ENCODE assay signal across 1 cellular context in the genomic region with DNA sequence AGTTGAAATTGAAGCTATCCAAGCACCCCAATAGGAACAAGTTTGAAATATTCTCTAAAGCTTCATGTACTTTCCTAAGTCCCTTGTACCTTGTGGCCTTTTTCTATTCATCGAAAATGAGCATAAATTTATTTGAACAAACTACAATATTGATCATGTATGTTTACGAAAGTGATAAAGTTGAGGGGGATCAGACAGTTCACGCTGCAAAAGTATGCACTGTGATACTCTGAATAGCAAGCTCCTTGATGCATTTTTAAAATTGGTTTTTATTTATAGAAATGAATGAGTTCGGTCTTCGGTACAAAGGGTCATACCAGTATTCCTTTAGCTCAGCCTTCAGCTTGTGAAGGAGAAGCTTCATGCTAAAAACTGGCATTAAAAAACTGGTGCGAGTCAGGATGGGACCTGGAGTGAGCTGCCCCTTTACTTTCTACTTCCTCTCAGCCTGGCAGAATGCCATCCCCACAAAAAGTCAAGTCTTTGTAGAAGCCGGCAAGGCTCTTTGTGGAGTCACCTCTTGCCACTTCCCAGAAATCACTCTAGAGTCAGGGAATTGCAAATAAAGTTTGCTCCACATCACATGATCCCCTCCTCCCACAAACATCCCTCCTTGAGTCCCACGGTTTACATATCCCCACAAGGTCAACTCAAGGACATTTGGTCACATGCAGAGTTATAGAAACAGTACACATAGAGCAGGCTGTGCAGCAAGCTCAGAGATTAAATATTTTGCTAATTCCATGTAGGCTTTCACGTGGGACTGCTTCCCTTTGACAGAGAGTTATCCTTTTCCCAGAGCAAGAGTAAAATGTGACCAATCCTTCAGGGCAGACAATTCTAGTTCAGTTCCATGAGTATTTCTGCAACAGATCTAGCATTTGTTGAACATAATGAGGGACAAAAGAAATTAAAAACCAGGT.
TF ChIP-seq lines count a peak whose summit lies in the region.

No MANE protein-coding gene starts in this region.

TF ChIP-seq in HepG2, 621 proteins besides CTCF, POLR2A, EP300 and RAD21 (continued from another document and continues in another):
- TF ChIP-seq, protein P1, sequence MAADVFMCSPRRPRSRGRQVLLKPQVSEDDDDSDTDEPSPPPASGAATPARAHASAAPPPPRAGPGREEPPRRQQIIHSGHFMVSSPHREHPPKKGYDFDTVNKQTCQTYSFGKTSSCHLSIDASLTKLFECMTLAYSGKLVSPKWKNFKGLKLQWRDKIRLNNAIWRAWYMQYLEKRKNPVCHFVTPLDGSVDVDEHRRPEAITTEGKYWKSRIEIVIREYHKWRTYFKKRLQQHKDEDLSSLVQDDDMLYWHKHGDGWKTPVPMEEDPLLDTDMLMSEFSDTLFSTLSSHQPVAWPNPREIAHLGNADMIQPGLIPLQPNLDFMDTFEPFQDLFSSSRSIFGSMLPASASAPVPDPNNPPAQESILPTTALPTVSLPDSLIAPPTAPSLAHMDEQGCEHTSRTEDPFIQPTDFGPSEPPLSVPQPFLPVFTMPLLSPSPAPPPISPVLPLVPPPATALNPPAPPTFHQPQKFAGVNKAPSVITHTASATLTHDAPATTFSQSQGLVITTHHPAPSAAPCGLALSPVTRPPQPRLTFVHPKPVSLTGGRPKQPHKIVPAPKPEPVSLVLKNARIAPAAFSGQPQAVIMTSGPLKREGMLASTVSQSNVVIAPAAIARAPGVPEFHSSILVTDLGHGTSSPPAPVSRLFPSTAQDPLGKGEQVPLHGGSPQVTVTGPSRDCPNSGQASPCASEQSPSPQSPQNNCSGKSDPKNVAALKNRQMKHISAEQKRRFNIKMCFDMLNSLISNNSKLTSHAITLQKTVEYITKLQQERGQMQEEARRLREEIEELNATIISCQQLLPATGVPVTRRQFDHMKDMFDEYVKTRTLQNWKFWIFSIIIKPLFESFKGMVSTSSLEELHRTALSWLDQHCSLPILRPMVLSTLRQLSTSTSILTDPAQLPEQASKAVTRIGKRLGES (CRISPR knock-in tag; IDR thresholded peaks at IDR 0.05; ENCODE audit: borderline replicate concordance): peak; percentile 76; the same call in 1 of the 2 replicates
- TF ChIP-seq ZNF891 (CRISPR knock-in tag; IDR thresholded peaks at IDR 0.05) (no peak), SP140L (CRISPR knock-in tag; IDR thresholded peaks at IDR 0.05; ENCODE audit: borderline replicate concordance) (peak; percentile 69; the same call in 1 of the 2 replicates), KDM4B (CRISPR knock-in tag; IDR thresholded peaks at IDR 0.05) (peak; percentile 54; the same call in 1 of the 2 replicates), ZNF605 (CRISPR knock-in tag; IDR thresholded peaks at IDR 0.05) (0 out of 2 replicates have a peak, but pooled peaks have one; percentile 19), ZSCAN25 (CRISPR knock-in tag; IDR thresholded peaks at IDR 0.05) (0 out of 2 replicates have a peak, but pooled peaks have one; percentile 48), SSRP1 (CRISPR knock-in tag; IDR thresholded peaks at IDR 0.05) (peak; percentile 81; the same call in 1 of the 2 replicates), RNF2 (conservative IDR thresholded peaks at IDR 0.05; ENCODE audit: low read depth) (no peak), POLR2G (IDR thresholded peaks at IDR 0.05; ENCODE audit: low read depth, low read length) (peak; percentile 71), TRIM24 (CRISPR knock-in tag; IDR thresholded peaks at IDR 0.05) (no peak), SIN3B (IDR thresholded peaks at IDR 0.05; ENCODE audit: low read length) (no peak), ZBTB4 (CRISPR knock-in tag; IDR thresholded peaks at IDR 0.05; ENCODE audit: borderline replicate concordance) (0 out of 2 replicates have a peak, but pooled peaks have one; percentile 33), ZNF614 (CRISPR knock-in tag; IDR thresholded peaks at IDR 0.05; ENCODE audit: borderline replicate concordance) (peak; percentile 97), ZFP36L1 (CRISPR knock-in tag; IDR thresholded peaks at IDR 0.05) (no peak), ZEB1 (IDR thresholded peaks at IDR 0.05; ENCODE audit: insufficient replicate concordance, low read depth) (no peak), ZIK1 (CRISPR knock-in tag; IDR thresholded peaks at IDR 0.05; ENCODE audit: borderline replicate concordance, low read depth) (no peak), KDM2A (CRISPR knock-in tag; IDR thresholded peaks at IDR 0.05; ENCODE audit: borderline replicate concordance, low read depth) (no peak), ZNF879 (CRISPR knock-in tag; IDR thresholded peaks at IDR 0.05) (no peak), ZNF230 (CRISPR knock-in tag; IDR thresholded peaks at IDR 0.05) (no peak; the same call in 1 of the 2 replicates), KAT7 (CRISPR knock-in tag; IDR thresholded peaks at IDR 0.05; ENCODE audit: borderline replicate concordance) (no peak), SAP130 (CRISPR knock-in tag; IDR thresholded peaks at IDR 0.05; ENCODE audit: low read depth) (peak; percentile 91), ZNF766 (CRISPR knock-in tag; IDR thresholded peaks at IDR 0.05; ENCODE audit: borderline replicate concordance) (no peak), TP53 (CRISPR knock-in tag; conservative IDR thresholded peaks at IDR 0.05) (peak; percentile 82; the same call in 1 of the 2 replicates), ZNF558 (CRISPR knock-in tag; IDR thresholded peaks at IDR 0.05; ENCODE audit: borderline replicate concordance) (no peak), KDM6A (CRISPR knock-in tag; IDR thresholded peaks at IDR 0.05; ENCODE audit: low read depth) (peak; percentile 90), GATA4 (IDR thresholded peaks at IDR 0.05; ENCODE audit: borderline replicate concordance, low read depth) (peak; percentile 86; the same call in 1 of the 2 replicates), HHEX (CRISPR knock-in tag; IDR thresholded peaks at IDR 0.05) (no peak), ZNF839 (CRISPR knock-in tag; IDR thresholded peaks at IDR 0.05; ENCODE audit: borderline replicate concordance) (no peak), AGO2 (optimal IDR thresholded peaks at IDR 0.05; ENCODE audit: low read depth, low read length) (no peak)
- TF ChIP-seq, protein P2, sequence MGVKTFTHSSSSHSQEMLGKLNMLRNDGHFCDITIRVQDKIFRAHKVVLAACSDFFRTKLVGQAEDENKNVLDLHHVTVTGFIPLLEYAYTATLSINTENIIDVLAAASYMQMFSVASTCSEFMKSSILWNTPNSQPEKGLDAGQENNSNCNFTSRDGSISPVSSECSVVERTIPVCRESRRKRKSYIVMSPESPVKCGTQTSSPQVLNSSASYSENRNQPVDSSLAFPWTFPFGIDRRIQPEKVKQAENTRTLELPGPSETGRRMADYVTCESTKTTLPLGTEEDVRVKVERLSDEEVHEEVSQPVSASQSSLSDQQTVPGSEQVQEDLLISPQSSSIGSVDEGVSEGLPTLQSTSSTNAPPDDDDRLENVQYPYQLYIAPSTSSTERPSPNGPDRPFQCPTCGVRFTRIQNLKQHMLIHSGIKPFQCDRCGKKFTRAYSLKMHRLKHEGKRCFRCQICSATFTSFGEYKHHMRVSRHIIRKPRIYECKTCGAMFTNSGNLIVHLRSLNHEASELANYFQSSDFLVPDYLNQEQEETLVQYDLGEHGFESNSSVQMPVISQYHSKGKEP (CRISPR knock-in tag; IDR thresholded peaks at IDR 0.05): no peak
- TF ChIP-seq, protein P3, sequence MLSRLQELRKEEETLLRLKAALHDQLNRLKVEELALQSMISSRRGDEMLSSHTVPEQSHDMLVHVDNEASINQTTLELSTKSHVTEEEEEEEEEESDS (CRISPR knock-in tag; IDR thresholded peaks at IDR 0.05; ENCODE audit: borderline replicate concordance): no peak
- TF ChIP-seq, protein P4, sequence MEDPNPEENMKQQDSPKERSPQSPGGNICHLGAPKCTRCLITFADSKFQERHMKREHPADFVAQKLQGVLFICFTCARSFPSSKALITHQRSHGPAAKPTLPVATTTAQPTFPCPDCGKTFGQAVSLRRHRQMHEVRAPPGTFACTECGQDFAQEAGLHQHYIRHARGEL (CRISPR knock-in tag; IDR thresholded peaks at IDR 0.05): no peak
- TF ChIP-seq, protein P5, sequence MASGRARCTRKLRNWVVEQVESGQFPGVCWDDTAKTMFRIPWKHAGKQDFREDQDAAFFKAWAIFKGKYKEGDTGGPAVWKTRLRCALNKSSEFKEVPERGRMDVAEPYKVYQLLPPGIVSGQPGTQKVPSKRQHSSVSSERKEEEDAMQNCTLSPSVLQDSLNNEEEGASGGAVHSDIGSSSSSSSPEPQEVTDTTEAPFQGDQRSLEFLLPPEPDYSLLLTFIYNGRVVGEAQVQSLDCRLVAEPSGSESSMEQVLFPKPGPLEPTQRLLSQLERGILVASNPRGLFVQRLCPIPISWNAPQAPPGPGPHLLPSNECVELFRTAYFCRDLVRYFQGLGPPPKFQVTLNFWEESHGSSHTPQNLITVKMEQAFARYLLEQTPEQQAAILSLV (CRISPR knock-in tag; IDR thresholded peaks at IDR 0.05; ENCODE audit: borderline replicate concordance): no peak
- TF ChIP-seq, protein P6, sequence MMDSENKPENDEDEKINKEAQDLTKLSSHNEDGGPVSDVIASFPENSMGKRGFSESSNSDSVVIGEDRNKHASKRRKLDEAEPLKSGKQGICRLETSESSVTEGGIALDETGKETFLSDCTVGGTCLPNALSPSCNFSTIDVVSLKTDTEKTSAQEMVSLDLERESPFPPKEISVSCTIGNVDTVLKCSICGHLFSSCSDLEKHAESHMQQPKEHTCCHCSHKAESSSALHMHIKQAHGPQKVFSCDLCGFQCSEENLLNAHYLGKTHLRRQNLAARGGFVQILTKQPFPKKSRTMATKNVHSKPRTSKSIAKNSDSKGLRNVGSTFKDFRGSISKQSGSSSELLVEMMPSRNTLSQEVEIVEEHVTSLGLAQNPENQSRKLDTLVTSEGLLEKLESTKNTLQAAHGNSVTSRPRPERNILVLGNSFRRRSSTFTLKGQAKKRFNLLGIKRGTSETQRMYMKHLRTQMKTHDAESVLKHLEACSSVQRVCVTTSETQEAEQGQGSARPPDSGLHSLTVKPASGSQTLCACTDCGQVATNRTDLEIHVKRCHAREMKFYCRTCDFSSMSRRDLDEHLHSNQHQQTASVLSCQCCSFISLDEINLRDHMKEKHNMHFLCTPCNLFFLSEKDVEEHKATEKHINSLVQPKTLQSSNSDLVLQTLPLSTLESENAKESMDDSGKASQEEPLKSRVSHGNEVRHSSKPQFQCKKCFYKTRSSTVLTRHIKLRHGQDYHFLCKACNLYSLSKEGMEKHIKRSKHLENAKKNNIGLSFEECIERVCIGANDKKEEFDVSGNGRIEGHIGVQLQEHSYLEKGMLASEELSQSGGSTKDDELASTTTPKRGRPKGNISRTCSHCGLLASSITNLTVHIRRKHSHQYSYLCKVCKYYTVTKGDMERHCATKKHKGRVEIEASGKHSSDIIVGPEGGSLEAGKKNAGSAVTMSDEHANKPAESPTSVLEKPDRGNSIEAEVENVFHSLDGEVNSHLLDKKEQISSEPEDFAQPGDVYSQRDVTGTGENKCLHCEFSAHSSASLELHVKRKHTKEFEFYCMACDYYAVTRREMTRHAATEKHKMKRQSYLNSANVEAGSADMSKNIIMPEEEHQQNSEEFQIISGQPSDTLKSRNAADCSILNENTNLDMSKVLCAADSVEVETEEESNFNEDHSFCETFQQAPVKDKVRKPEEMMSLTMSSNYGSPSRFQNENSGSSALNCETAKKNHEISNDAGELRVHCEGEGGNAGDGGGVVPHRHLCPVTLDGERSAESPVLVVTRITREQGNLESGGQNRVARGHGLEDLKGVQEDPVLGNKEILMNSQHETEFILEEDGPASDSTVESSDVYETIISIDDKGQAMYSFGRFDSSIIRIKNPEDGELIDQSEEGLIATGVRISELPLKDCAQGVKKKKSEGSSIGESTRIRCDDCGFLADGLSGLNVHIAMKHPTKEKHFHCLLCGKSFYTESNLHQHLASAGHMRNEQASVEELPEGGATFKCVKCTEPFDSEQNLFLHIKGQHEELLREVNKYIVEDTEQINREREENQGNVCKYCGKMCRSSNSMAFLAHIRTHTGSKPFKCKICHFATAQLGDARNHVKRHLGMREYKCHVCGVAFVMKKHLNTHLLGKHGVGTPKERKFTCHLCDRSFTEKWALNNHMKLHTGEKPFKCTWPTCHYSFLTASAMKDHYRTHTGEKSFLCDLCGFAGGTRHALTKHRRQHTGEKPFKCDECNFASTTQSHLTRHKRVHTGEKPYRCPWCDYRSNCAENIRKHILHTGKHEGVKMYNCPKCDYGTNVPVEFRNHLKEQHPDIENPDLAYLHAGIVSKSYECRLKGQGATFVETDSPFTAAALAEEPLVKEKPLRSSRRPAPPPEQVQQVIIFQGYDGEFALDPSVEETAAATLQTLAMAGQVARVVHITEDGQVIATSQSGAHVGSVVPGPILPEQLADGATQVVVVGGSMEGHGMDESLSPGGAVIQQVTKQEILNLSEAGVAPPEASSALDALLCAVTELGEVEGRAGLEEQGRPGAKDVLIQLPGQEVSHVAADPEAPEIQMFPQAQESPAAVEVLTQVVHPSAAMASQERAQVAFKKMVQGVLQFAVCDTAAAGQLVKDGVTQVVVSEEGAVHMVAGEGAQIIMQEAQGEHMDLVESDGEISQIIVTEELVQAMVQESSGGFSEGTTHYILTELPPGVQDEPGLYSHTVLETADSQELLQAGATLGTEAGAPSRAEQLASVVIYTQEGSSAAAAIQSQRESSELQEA (CRISPR knock-in tag; IDR thresholded peaks at IDR 0.05; ENCODE audit: not compliant biosample characterization): no peak
